In genomic region chr11:116864531-116864930, GRCh38 we compare ENCODE assay signal across 19 cellular contexts. TPM values are rescaled to one million over a fixed set of nuclear protein-coding genes. Genes with fewer than 3 reads are reported as not detected.
A peak's percentile ranks its signal among the peaks of the same experiment; 100 is the strongest.
DNase-seq lines count a peak whose midpoint lies in the region; ATAC-seq, FAIRE-seq and TF ChIP-seq lines count a peak whose summit lies in the region.
"Had no signal": no experiment of that assay in that cellular context is flagged by ENCODE, and none has a peak within 500 bp of the region (broad histone marks: within the 10 kb centered on the region; RNA-seq: fewer than 3 reads in every experiment).

No MANE protein-coding gene starts in this region.

- H3K36me3 ChIP-seq in osteoblast (ENCODE audit: insufficient read depth, low read length) = peaks cover 48% of the 10 kb centered on the region

- peaks cover 59% of the 10 kb centered on the region for H3K4me1 ChIP-seq in osteoblast (ENCODE audit: insufficient read depth, low read length)
- H3K4me1 ChIP-seq: A549 had no signal

- POLR2A ChIA-PET in HEK293T (lab: Yijun Ruan, JAX) = no interaction called here

- no peak overlapping the region for H2AFZ ChIP-seq in osteoblast (ENCODE audit: low read length)

- no peak overlapping the region for H3K4me2 ChIP-seq in osteoblast (ENCODE audit: insufficient read depth, low read length)
- H3K4me2 ChIP-seq: A549 had no signal

- ATAC-seq in central memory CD8-positive, alpha-beta T cell (replicated peaks; ENCODE audit: extremely low read depth, poor library complexity, severe bottlenecking) = no peak
- no peak for ATAC-seq in HG03196 (IDR thresholded peaks at IDR 0.05; ENCODE audit: unreplicated experiment)
- ATAC-seq: A549; CD8-positive, alpha-beta T cell; PC-3 had no signal

- no peak overlapping the region for H3K4me3 ChIP-seq in osteoblast (ENCODE audit: insufficient read depth, low read length)
- H3K4me3 ChIP-seq: A549 had no signal

- H3K4me1 Mint-ChIP-seq in central memory CD8-positive, alpha-beta T cell = no peaks in the 10 kb centered on the region

- peak; percentile 51 for FAIRE-seq in GM19239 (lab: Jason Lieb, UNC)
- FAIRE-seq: A549 had no signal

- DNase-seq in AG20443 (ENCODE audit: low spot score) (peak; percentile 40), GM19239 (ENCODE audit: insufficient read length, low spot score) (no peak), osteoblast (ENCODE audit: insufficient read length, low spot score, missing footprints) (no peak), amygdala (lab: John Stamatoyannopoulos, UW) (no peak), HEK293T (ENCODE audit: extremely low spot score) (no peak), NCI-H524 (lab: John Stamatoyannopoulos, UW) (no peak)
- no peak for DNase-seq in central memory CD8-positive, alpha-beta T cell (ENCODE audit: low spot score in 2 of 2)
- DNase-seq: CD8-positive, alpha-beta T cell; DND-41; H7; MV-4-11; NCI-H1436; NCI-H2081; NCI-H526; PC-3 had no signal

- peaks cover 47% of the 10 kb centered on the region for H3K36me3 Mint-ChIP-seq in central memory CD8-positive, alpha-beta T cell (ENCODE audit: insufficient read depth)

- no peaks in the 10 kb centered on the region for H3K27me3 ChIP-seq in osteoblast (ENCODE audit: insufficient read depth, low read length)

- no peaks in the 10 kb centered on the region for H3K9me3 ChIP-seq in osteoblast (ENCODE audit: low read depth, low read length)
- H3K9me3 ChIP-seq: A549 had no signal

- H3K79me2 ChIP-seq in osteoblast (ENCODE audit: insufficient read depth, low read length) = no peaks in the 10 kb centered on the region

- H3K27ac ChIP-seq in osteoblast (ENCODE audit: low read depth, low read length) = peak overlapping the region; percentile 94
- H3K27ac ChIP-seq: A549 had no signal

- no peak overlapping the region for H3K4me3 Mint-ChIP-seq in central memory CD8-positive, alpha-beta T cell
- H3K4me3 Mint-ChIP-seq: CD8-positive, alpha-beta T cell had no signal

- H3K9me3 Mint-ChIP-seq in central memory CD8-positive, alpha-beta T cell = no peaks in the 10 kb centered on the region
- H3K9me3 Mint-ChIP-seq: CD8-positive, alpha-beta T cell had no signal

- TF ChIP-seq CTCF in osteoblast (IDR thresholded peaks at IDR 0.05; ENCODE audit: extremely low read depth, low read depth, low read length) = no peak

- CTCF ChIA-PET in HEK293T (lab: Yijun Ruan, JAX) = no interaction called here

- no peaks in the 10 kb centered on the region for H4K20me1 ChIP-seq in osteoblast (ENCODE audit: insufficient read depth, low read length)

- no peaks in the 10 kb centered on the region for H3K27me3 Mint-ChIP-seq in central memory CD8-positive, alpha-beta T cell

- peak overlapping the region; percentile 63 for H3K27ac Mint-ChIP-seq in central memory CD8-positive, alpha-beta T cell (ENCODE audit: low read depth)
- H3K27ac Mint-ChIP-seq: CD8-positive, alpha-beta T cell had no signal

TF ChIP-seq in HEK293T, 16 proteins besides CTCF, POLR2A, EP300 and RAD21:
- TF ChIP-seq BHLHE40 (IDR thresholded peaks at IDR 0.05; ENCODE audit: borderline replicate concordance) (no peak), ZNF384 (IDR thresholded peaks at IDR 0.05) (no peak), NFRKB (IDR thresholded peaks at IDR 0.05) (no peak), FOXK2 (IDR thresholded peaks at IDR 0.05) (no peak), HDGF (IDR thresholded peaks at IDR 0.05; ENCODE audit: borderline replicate concordance) (no peak), ELF4 (IDR thresholded peaks at IDR 0.05) (no peak), ARNT (IDR thresholded peaks at IDR 0.05) (no peak), SP1 (IDR thresholded peaks at IDR 0.05) (no peak), SUZ12 (IDR thresholded peaks at IDR 0.05) (no peak), FOXA1 (IDR thresholded peaks at IDR 0.05) (no peak), L3MBTL2 (conservative IDR thresholded peaks at IDR 0.05) (no peak)

RNA-seq across cellular contexts. Expression of gene APOA1, which starts 27.1 kb away (rescaled TPM):
- under 0.01 and 0.29 TPM in 2 replicates for total RNA-seq in osteoblast
- total RNA-seq: HT-29, SK-MEL-5 had no signal

RNA-seq across cellular contexts. Expression of gene APOC3, which starts 34.8 kb away (rescaled TPM):
- not detected in 2 replicates for total RNA-seq in osteoblast
- total RNA-seq: CD8-positive, alpha-beta T cell; H7; HT-29; PC-3; SK-MEL-5 had no signal

RNA-seq across cellular contexts. Expression of gene APOA4, which starts 41.4 kb away (rescaled TPM):
- total RNA-seq in osteoblast = not detected in 2 replicates
- total RNA-seq: CD8-positive, alpha-beta T cell; H7; HT-29; PC-3; SK-MEL-5 had no signal
